In genomic region chr3:167913218-167913902, GRCh38 we compare ENCODE assay signal across 11 cellular contexts.
DNase-seq lines count a peak whose midpoint lies in the region; FAIRE-seq and TF ChIP-seq lines count a peak whose summit lies in the region.
"Had no signal": no experiment of that assay in that cellular context is flagged by ENCODE, and none has a peak within 500 bp of the region (broad histone marks: within the 10 kb centered on the region; RNA-seq: fewer than 3 reads in every experiment).

No MANE protein-coding gene starts in this region.

- H3K4me1 Mint-ChIP-seq in activated T-helper 1 cell treated with anti-CD3 and anti-CD28 coated beads, Interleukin-12 subunit alpha, Interleukin-12 subunit beta, Interleukin-2, Interleukin-4 antibody, amounts not matched to agents 30 ng/mL and 10 ng/mL and 1 ng/mL, durations not matched to agents 14 hours and 24 hours and 36 hours (ENCODE audit: low read depth) = no peaks in the 10 kb centered on the region
- H3K4me1 Mint-ChIP-seq: naive B cell had no signal

- H3K27ac Mint-ChIP-seq in activated T-helper 1 cell treated with anti-CD3 and anti-CD28 coated beads, Interleukin-12 subunit alpha, Interleukin-12 subunit beta, Interleukin-2, Interleukin-4 antibody, amounts not matched to agents 30 ng/mL and 10 ng/mL and 1 ng/mL, durations not matched to agents 14 hours and 24 hours and 36 hours = no peak overlapping the region
- H3K27ac Mint-ChIP-seq: naive B cell had no signal

- no peak for TF ChIP-seq CTCF in fibroblast of villous mesenchyme (IDR thresholded peaks at IDR 0.05; ENCODE audit: insufficient read depth, low read depth, low read length)
- TF ChIP-seq CTCF in stomach (IDR thresholded peaks at IDR 0.05) = no peak

- no peaks in the 10 kb centered on the region for H3K4me1 ChIP-seq in stomach

- no peak for TF ChIP-seq POLR2A in H54 (IDR thresholded peaks at IDR 0.05; ENCODE audit: low read depth, low read length)
- TF ChIP-seq POLR2A in stomach (IDR thresholded peaks at IDR 0.05) = no peak

- no peaks in the 10 kb centered on the region for H3K36me3 ChIP-seq in stomach

- no peak for FAIRE-seq in H54 (lab: Jason Lieb, UNC)

- H3K9me3 ChIP-seq in stomach = no peaks in the 10 kb centered on the region

- no peak overlapping the region for H3K27ac ChIP-seq in stomach

- WGBS in stomach, 5 donors = 72 to 77% (median 75%) methylated on average over 4 of the region's 4 CpGs

- no peak overlapping the region for H3K4me3 Mint-ChIP-seq in activated T-helper 1 cell treated with anti-CD3 and anti-CD28 coated beads, Interleukin-12 subunit alpha, Interleukin-12 subunit beta, Interleukin-2, Interleukin-4 antibody, amounts not matched to agents 30 ng/mL and 10 ng/mL and 1 ng/mL, durations not matched to agents 14 hours and 24 hours and 36 hours
- H3K4me3 Mint-ChIP-seq: naive B cell had no signal

- peak; percentile 3 for DNase-seq in AG08396 (ENCODE audit: low spot score)
- peak; percentile 8 for DNase-seq in H54 (ENCODE audit: insufficient read length, low spot score)
- DNase-seq in RKO (ENCODE audit: low spot score) = peak; percentile 72
- DNase-seq in fibroblast of villous mesenchyme (ENCODE audit: low read depth) = peak; percentile 64
- no peak for DNase-seq in NCI-H2171 (lab: John Stamatoyannopoulos, UW)
- no peak for DNase-seq in activated T-helper 1 cell treated with anti-CD3 and anti-CD28 coated beads, Interleukin-12 subunit alpha, Interleukin-12 subunit beta, Interleukin-2, Interleukin-4 antibody, amounts not matched to agents 30 ng/mL and 10 ng/mL and 1 ng/mL, durations not matched to agents 14 hours and 24 hours and 36 hours (ENCODE audit: low spot score)
- DNase-seq in activated effector memory CD4-positive, alpha-beta T cell treated with anti-CD3 and anti-CD28 coated beads, Interleukin-2, amount 50 U/mL, for 16 hours = no peak
- DNase-seq in stomach = no peak
- DNase-seq: activated CD4-positive, alpha-beta T cell treated with anti-CD3 and anti-CD28 coated beads, Interleukin-2, amount 50 U/mL, for 4 hours; naive B cell; NCI-H1105 treated with DMSO at 0.1 percent for 48 hours had no signal

- no peaks in the 10 kb centered on the region for H3K27me3 ChIP-seq in stomach

- intact Hi-C loops in activated T-helper 1 cell treated with anti-CD3 and anti-CD28 coated beads, Interleukin-12 subunit alpha, Interleukin-12 subunit beta, Interleukin-2, Interleukin-4 antibody, amounts not matched to agents 30 ng/mL and 10 ng/mL and 1 ng/mL, durations not matched to agents 14 hours and 24 hours and 36 hours (cut with micrococcal nuclease) = no loop called here
- intact Hi-C loops in stomach (cut with DNase I; ENCODE audit: low total_unique reads) = no loop called here

- no peaks in the 10 kb centered on the region for H3K9me3 Mint-ChIP-seq in activated T-helper 1 cell treated with anti-CD3 and anti-CD28 coated beads, Interleukin-12 subunit alpha, Interleukin-12 subunit beta, Interleukin-2, Interleukin-4 antibody, amounts not matched to agents 30 ng/mL and 10 ng/mL and 1 ng/mL, durations not matched to agents 14 hours and 24 hours and 36 hours

- H3K36me3 Mint-ChIP-seq in activated T-helper 1 cell treated with anti-CD3 and anti-CD28 coated beads, Interleukin-12 subunit alpha, Interleukin-12 subunit beta, Interleukin-2, Interleukin-4 antibody, amounts not matched to agents 30 ng/mL and 10 ng/mL and 1 ng/mL, durations not matched to agents 14 hours and 24 hours and 36 hours (ENCODE audit: low read depth) = no peaks in the 10 kb centered on the region
- H3K36me3 Mint-ChIP-seq: naive B cell had no signal

- peaks cover 4% of the 10 kb centered on the region for H3K27me3 Mint-ChIP-seq in activated T-helper 1 cell treated with anti-CD3 and anti-CD28 coated beads, Interleukin-12 subunit alpha, Interleukin-12 subunit beta, Interleukin-2, Interleukin-4 antibody, amounts not matched to agents 30 ng/mL and 10 ng/mL and 1 ng/mL, durations not matched to agents 14 hours and 24 hours and 36 hours (ENCODE audit: insufficient read depth)

- no peak overlapping the region for H3K4me3 ChIP-seq in fibroblast of villous mesenchyme (ENCODE audit: low read depth, low read length)
- H3K4me3 ChIP-seq in stomach = no peak overlapping the region

- TF ChIP-seq EP300 in stomach (IDR thresholded peaks at IDR 0.05) = no peak

Comparison
In these comparisons a context has a peak if more than half of its experiments do, and no peak if none do; other contexts are left out.
1. DNase-seq: peak in AG08396 (single experiment), H54 (single experiment), RKO (single experiment) and fibroblast of villous mesenchyme (single experiment); none in NCI-H2171 (single experiment), activated T-helper 1 cell treated with anti-CD3 and anti-CD28 coated beads, Interleukin-12 subunit alpha, Interleukin-12 subunit beta, Interleukin-2, Interleukin-4 antibody, amounts not matched to agents 30 ng/mL and 10 ng/mL and 1 ng/mL, durations not matched to agents 14 hours and 24 hours and 36 hours (single experiment), activated effector memory CD4-positive, alpha-beta T cell treated with anti-CD3 and anti-CD28 coated beads, Interleukin-2, amount 50 U/mL, for 16 hours (single experiment) and stomach (single experiment).